In genomic region chr7:43674559-43675436, GRCh38 we compare ENCODE assay signal across 1 cellular context.
A peak's percentile ranks its signal among the peaks of the same experiment; 100 is the strongest.
TF ChIP-seq lines count a peak whose summit lies in the region.

No MANE protein-coding gene starts in this region.

TF ChIP-seq in K562, 482 proteins besides CTCF, POLR2A, EP300 and RAD21 (continued from another document and continues in another):
- no peak for TF ChIP-seq PKNOX1 (IDR thresholded peaks at IDR 0.05)
- TF ChIP-seq CCNT2 (IDR thresholded peaks at IDR 0.05; ENCODE audit: borderline replicate concordance, extremely low read depth, insufficient read length, low read depth, low read length), result no peak
- TF ChIP-seq USF2 (CRISPR knock-in tag; IDR thresholded peaks at IDR 0.05), result no peak
- peak; percentile 77 for TF ChIP-seq MAFF (IDR thresholded peaks at IDR 0.05; ENCODE audit: low read length)
- no peak for TF ChIP-seq TAF7 (tag; IDR thresholded peaks at IDR 0.05)
- TF ChIP-seq AFF4 (CRISPR knock-in tag; IDR thresholded peaks at IDR 0.05), result no peak
- TF ChIP-seq ZKSCAN8 (CRISPR knock-in tag; IDR thresholded peaks at IDR 0.05), result no peak
- no peak for TF ChIP-seq ETS2 (tag; IDR thresholded peaks at IDR 0.05; ENCODE audit: borderline replicate concordance, poor library complexity, severe bottlenecking)
- TF ChIP-seq GTF2B (IDR thresholded peaks at IDR 0.05; ENCODE audit: extremely low read depth, insufficient read length), result no peak
- TF ChIP-seq MNT (conservative IDR thresholded peaks at IDR 0.05), result no peak
- no peak for TF ChIP-seq NR3C1 (CRISPR knock-in tag; IDR thresholded peaks at IDR 0.05)
- no peak for TF ChIP-seq GTF3C2 (IDR thresholded peaks at IDR 0.05; ENCODE audit: borderline replicate concordance, extremely low read depth, insufficient read length)
- no peak for TF ChIP-seq ZBTB33 (CRISPR knock-in tag; IDR thresholded peaks at IDR 0.05)
- TF ChIP-seq ATF3 (IDR thresholded peaks at IDR 0.05), result peak; percentile 87
- TF ChIP-seq ATF3 (CRISPR knock-in tag; conservative IDR thresholded peaks at IDR 0.05), result no peak
- no peak for TF ChIP-seq L3MBTL2 (IDR thresholded peaks at IDR 0.05)
- peak; percentile 55; the same call in 1 of the 2 replicates for TF ChIP-seq NFIC (IDR thresholded peaks at IDR 0.05)
- peak; percentile 57 for TF ChIP-seq ATF7 (IDR thresholded peaks at IDR 0.05)
- no peak for TF ChIP-seq ATF2 (CRISPR knock-in tag; IDR thresholded peaks at IDR 0.05)
- no peak for TF ChIP-seq KLF1 (tag; IDR thresholded peaks at IDR 0.05)
- no peak for TF ChIP-seq ZNF407 (IDR thresholded peaks at IDR 0.05; ENCODE audit: low read depth)
- no peak for TF ChIP-seq ATF6 (CRISPR knock-in tag; IDR thresholded peaks at IDR 0.05)
- no peak for TF ChIP-seq ZNF699 (CRISPR knock-in tag; IDR thresholded peaks at IDR 0.05; ENCODE audit: insufficient replicate concordance)
